16 cellular contexts compared by ENCODE assay signal in the genomic region with DNA sequence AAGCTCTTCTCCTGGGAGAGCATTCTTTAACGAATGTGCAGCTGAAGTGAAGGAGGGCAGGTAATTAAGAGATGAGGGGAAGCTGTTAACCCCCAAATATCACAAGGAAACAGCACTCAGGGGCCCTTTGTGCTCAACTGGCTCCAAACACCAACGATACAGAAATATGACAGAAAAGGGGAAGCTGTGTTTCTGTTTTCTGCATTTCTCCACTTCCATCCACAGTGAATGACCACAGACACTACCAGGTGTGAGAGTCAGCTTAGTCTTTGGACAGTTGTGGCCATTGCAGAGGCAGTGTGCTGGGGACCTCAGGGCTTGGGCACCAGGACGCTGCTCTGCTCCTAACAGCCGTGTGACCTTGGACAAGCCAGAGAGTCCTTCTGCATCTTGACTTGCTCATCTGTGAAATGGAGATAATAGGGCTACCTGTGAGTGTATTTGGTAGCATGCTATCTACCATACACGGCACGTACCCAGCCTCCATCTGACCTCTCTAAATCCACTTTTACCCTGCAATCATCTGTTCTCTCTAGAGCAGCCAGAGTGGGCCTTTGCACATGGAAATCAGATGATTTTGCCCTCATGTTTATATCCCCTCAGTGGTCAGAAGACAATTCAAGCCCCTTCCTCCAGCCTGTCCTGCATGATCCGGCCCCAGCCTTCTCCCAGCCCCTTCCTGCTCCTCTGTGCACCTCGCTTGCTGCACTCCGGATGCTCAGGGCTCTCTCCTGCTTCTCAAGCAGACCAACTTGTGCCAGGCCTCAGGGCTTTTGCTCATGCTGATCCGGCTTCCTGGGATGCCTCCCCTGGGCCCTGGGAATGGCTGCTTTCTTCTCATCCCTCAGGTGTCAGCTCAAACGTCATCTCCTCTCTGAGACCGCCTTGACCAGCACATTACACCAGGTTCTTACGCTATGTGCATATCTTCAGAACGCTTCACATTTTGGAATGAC. TPM values are rescaled to one million over a fixed set of nuclear protein-coding genes. Genes with fewer than 3 reads are reported as not detected.
DNase-seq lines count a peak whose midpoint lies in the region; ATAC-seq and TF ChIP-seq lines count a peak whose summit lies in the region.
"Had no signal": no experiment of that assay in that cellular context is flagged by ENCODE, and none has a peak within 500 bp of the region (broad histone marks: within the 10 kb centered on the region; RNA-seq: fewer than 3 reads in every experiment).

No MANE protein-coding gene starts in this region.

- H3K9me3 ChIP-seq in RWPE2 (ENCODE audit: severe bottlenecking), result no peaks in the 10 kb centered on the region
- H3K9me3 ChIP-seq in upper lobe of right lung, result no peaks in the 10 kb centered on the region
- no peaks in the 10 kb centered on the region for H3K9me3 ChIP-seq in esophagus squamous epithelium
- H3K9me3 ChIP-seq: breast epithelium had no signal

- WGBS in esophagus squamous epithelium, 2 donors, result 75 to 77% methylated on average over 14 of the region's 14 CpGs

- peak; percentile 67 for DNase-seq in cardiac septum (ENCODE audit: low spot score)
- DNase-seq in Right ventricle myocardium inferior (ENCODE audit: missing footprints), result no peak
- DNase-seq in RWPE2 (ENCODE audit: low spot score), result no peak
- peak; percentile 41 for DNase-seq in left lobe of liver (ENCODE audit: low spot score)
- DNase-seq in upper lobe of right lung, result peak; percentile 41
- no peak for DNase-seq in middle frontal gyrus (ENCODE audit: extremely low spot score, low spot score)
- no peak for DNase-seq in esophagus squamous epithelium (lab: John Stamatoyannopoulos, UW)
- DNase-seq: activated CD4-positive, alpha-beta T cell treated with anti-CD3 and anti-CD28 coated beads, Interleukin-2, amount 50 U/mL, for 4 hours; activated naive CD4-positive, alpha-beta T cell treated with Interleukin-2 at 50 U/mL for 16 hours; Karpas-422; NCI-H2081 had no signal

- H3K4me3 ChIP-seq in RWPE2 (ENCODE audit: severe bottlenecking), result no peak overlapping the region
- H3K4me3 ChIP-seq in upper lobe of right lung, result no peak overlapping the region
- no peak overlapping the region for H3K4me3 ChIP-seq in esophagus squamous epithelium
- H3K4me3 ChIP-seq: breast epithelium, skin epidermis had no signal

- H3K36me3 ChIP-seq in RWPE2 (ENCODE audit: low read depth), result no peaks in the 10 kb centered on the region
- H3K36me3 ChIP-seq in upper lobe of right lung, result no peaks in the 10 kb centered on the region
- H3K36me3 ChIP-seq in esophagus squamous epithelium, result no peaks in the 10 kb centered on the region
- H3K36me3 ChIP-seq: breast epithelium had no signal

- no peak for TF ChIP-seq CTCF in RWPE2 (IDR thresholded peaks at IDR 0.05; ENCODE audit: poor library complexity, severe bottlenecking)
- TF ChIP-seq CTCF in upper lobe of right lung (IDR thresholded peaks at IDR 0.05), result no peak
- TF ChIP-seq CTCF in esophagus squamous epithelium (IDR thresholded peaks at IDR 0.05), result no peak

- ATAC-seq in Right ventricle myocardium inferior (no peak), RWPE2 (ENCODE audit: low read depth) (no peak), left lobe of liver (no peak), upper lobe of right lung (no peak), GM21390 (IDR thresholded peaks at IDR 0.05; ENCODE audit: unreplicated experiment) (no peak)
- ATAC-seq: T-cell had no signal

- H3K27ac ChIP-seq in RWPE2 (ENCODE audit: poor library complexity, severe bottlenecking) (peak overlapping the region; percentile 97), upper lobe of right lung (no peak overlapping the region), esophagus squamous epithelium (no peak overlapping the region)
- H3K27ac ChIP-seq: skin epidermis had no signal

- no peak for TF ChIP-seq POLR2A in esophagus squamous epithelium (IDR thresholded peaks at IDR 0.05)

- no peaks in the 10 kb centered on the region for H3K27me3 ChIP-seq in RWPE2 (ENCODE audit: insufficient read depth, poor library complexity, severe bottlenecking)
- H3K27me3 ChIP-seq in upper lobe of right lung, result no peaks in the 10 kb centered on the region
- no peaks in the 10 kb centered on the region for H3K27me3 ChIP-seq in esophagus squamous epithelium
- H3K27me3 ChIP-seq: breast epithelium had no signal

- intact Hi-C loops in cardiac septum (cut with DNase I) (loop anchor here (10.0 kb wide), 1 partner anchor 363 kb away; a partner anchor contains a TSS), Right ventricle myocardium inferior (cut with DNase I) (no loop called here), upper lobe of right lung (cut with DNase I) (no loop called here), esophagus squamous epithelium (cut with DNase I) (no loop called here)

- peaks cover 46% of the 10 kb centered on the region for H3K4me1 ChIP-seq in RWPE2 (ENCODE audit: insufficient read depth, poor library complexity, severe bottlenecking)
- H3K4me1 ChIP-seq in upper lobe of right lung, result peaks cover 48% of the 10 kb centered on the region
- H3K4me1 ChIP-seq in esophagus squamous epithelium, result peaks cover 22 to 64% (median 40%) of the 10 kb centered on the region in 3 donors

RNA-seq across cellular contexts. Expression of a gene that starts 4.7 kb away (rescaled TPM):
- total RNA-seq in cardiac septum (180 TPM), Right ventricle myocardium inferior (273 TPM), left lobe of liver (12.0 TPM), upper lobe of right lung (154 TPM), esophagus squamous epithelium (10 to 100 TPM; 24.5 to 56.4 (median 44.6) TPM)
- total RNA-seq: neural crest cell had no signal

RNA-seq across cellular contexts. Expression of a gene that starts 45.9 kb away (rescaled TPM):
- total RNA-seq in cardiac septum (not detected), Right ventricle myocardium inferior (0.49 TPM), left lobe of liver (not detected), upper lobe of right lung (not detected), esophagus squamous epithelium (under 1 TPM in 1 of 4 donors, not detected in 3; 0.22 TPM)
- total RNA-seq: breast epithelium, neural crest cell, T-cell had no signal

Comparison
In these comparisons a context has a peak if more than half of its experiments do, and no peak if none do; other contexts are left out.
1. DNase-seq: peak in cardiac septum (single experiment), left lobe of liver (single experiment) and upper lobe of right lung (single experiment); none in Right ventricle myocardium inferior (single experiment), RWPE2 (single experiment), middle frontal gyrus (single experiment) and esophagus squamous epithelium (single experiment).